Comparison of ENCODE assay signal across 8 cellular contexts in the genomic region with DNA sequence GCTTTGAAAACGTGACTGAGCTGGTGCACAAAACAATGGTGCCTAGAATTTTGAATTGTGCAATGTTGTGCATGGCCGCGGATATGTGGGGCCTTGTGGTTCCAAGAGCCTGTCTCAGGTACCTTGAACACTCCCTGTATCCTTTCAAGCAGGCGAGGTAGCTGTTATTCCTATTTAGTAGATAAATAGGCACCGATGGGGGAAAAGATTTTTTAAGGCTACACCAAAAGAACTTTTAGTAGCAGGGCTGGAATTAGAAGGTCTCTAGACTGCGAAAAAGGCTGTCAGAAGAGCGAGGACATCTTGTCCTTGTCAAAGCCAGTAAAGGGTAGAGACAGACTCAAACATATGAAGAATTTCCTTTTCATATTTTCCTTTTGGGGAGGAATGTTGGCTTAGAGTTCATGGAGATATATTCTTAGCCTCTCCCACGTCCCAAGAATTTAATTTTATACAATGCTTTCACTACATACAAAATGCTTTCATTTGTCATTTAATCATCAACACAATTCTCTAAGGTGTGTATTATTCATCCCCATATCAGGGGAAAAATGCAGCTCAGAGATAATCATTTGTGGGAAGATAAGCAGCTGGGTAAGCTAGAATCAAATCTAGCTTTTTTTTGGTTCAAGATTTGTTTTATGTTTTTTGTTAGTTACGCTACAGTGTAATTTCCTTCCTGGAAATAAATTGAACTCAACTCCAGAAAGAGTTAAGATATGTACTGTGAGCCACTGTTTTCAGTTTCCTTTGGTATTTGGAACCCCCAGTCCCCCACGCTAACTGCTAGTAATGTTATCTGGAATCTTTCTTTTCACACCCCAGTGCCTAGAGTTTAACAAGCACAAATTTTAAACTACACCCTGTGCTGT. TPM values are rescaled to one million over a fixed set of nuclear protein-coding genes. Genes with fewer than 3 reads are reported as not detected.
DNase-seq lines count a peak whose midpoint lies in the region; ATAC-seq and TF ChIP-seq lines count a peak whose summit lies in the region.

No MANE protein-coding gene starts in this region.

- H3K4me1 ChIP-seq in gastroesophageal sphincter: peaks cover 5 to 61% (median 20%) of the 10 kb centered on the region in 3 donors

- peak overlapping the region; percentile 100 for H3K4me3 Mint-ChIP-seq in activated T-helper 2 cell treated with anti-CD3 and anti-CD28 coated beads, Interferon-gamma antibody, Interleukin-2, Interleukin-4, amounts not matched to agents 10 μg/mL and 5 μg/mL and 100 μg/mL, durations not matched to agents 14 hours and 24 hours and 36 hours (ENCODE audit: low read depth)
- H3K4me3 Mint-ChIP-seq in osteocyte (ENCODE audit: unreplicated experiment): peak overlapping the region; percentile 94

- peak overlapping the region; percentile 69 to 91 for H3K4me3 ChIP-seq in gastroesophageal sphincter

- TF ChIP-seq CTCF in gastroesophageal sphincter (IDR thresholded peaks at IDR 0.05) (no peak), osteocyte (IDR thresholded peaks at IDR 0.05) (no peak)

- TF ChIP-seq POLR2A in gastroesophageal sphincter (IDR thresholded peaks at IDR 0.05): no peak

- TF ChIP-seq EP300 in gastroesophageal sphincter (IDR thresholded peaks at IDR 0.05): no peak

- H3K9me3 ChIP-seq in gastroesophageal sphincter: no peaks in the 10 kb centered on the region

- peak overlapping the region; percentile 98 for H3K27ac Mint-ChIP-seq in activated T-helper 2 cell treated with anti-CD3 and anti-CD28 coated beads, Interferon-gamma antibody, Interleukin-2, Interleukin-4, amounts not matched to agents 10 μg/mL and 5 μg/mL and 100 μg/mL, durations not matched to agents 14 hours and 24 hours and 36 hours
- H3K27ac Mint-ChIP-seq in osteocyte (ENCODE audit: unreplicated experiment): peak overlapping the region; percentile 99

- intact Hi-C loops in Right ventricle myocardium superior (cut with DNase I): no loop called here
- intact Hi-C loops in cardiac septum (cut with DNase I): loop anchor here (5.0 to 10.0 kb wide), 2 partner anchors 39 to 409 kb away; partner anchors contain the start of gene UBASH3B
- intact Hi-C loops in activated T-helper 2 cell treated with anti-CD3 and anti-CD28 coated beads, Interferon-gamma antibody, Interleukin-2, Interleukin-4, amounts not matched to agents 10 μg/mL and 5 μg/mL and 100 μg/mL, durations not matched to agents 14 hours and 24 hours and 36 hours (cut with micrococcal nuclease): loop anchor here (1.0 to 10.0 kb wide), 7 partner anchors 20 to 1769 kb away; partner anchors contain the start of gene SC5D

- 7 to 9% methylated on average over 9 to 10 of the region's 10 CpGs for WGBS in gastroesophageal sphincter (ENCODE audit: low coverage in 1 of 2), 2 donors

- no peak for DNase-seq in Right ventricle myocardium superior
- no peak for DNase-seq in cardiac septum (ENCODE audit: low spot score)
- peak; percentile 84 to 88 for DNase-seq in NCI-H526 (lab: John Stamatoyannopoulos, UW)
- DNase-seq in activated T-helper 2 cell treated with anti-CD3 and anti-CD28 coated beads, Interferon-gamma antibody, Interleukin-2, Interleukin-4, amounts not matched to agents 10 μg/mL and 5 μg/mL and 100 μg/mL, durations not matched to agents 14 hours and 24 hours and 36 hours (ENCODE audit: low spot score): no peak
- no peak for DNase-seq in osteocyte (ENCODE audit: extremely low spot score, unreplicated experiment)

- H3K27me3 ChIP-seq in gastroesophageal sphincter: no peaks in the 10 kb centered on the region

- no peaks in the 10 kb centered on the region for H3K27me3 Mint-ChIP-seq in activated T-helper 2 cell treated with anti-CD3 and anti-CD28 coated beads, Interferon-gamma antibody, Interleukin-2, Interleukin-4, amounts not matched to agents 10 μg/mL and 5 μg/mL and 100 μg/mL, durations not matched to agents 14 hours and 24 hours and 36 hours (ENCODE audit: low read depth)
- no peaks in the 10 kb centered on the region for H3K27me3 Mint-ChIP-seq in osteocyte (ENCODE audit: unreplicated experiment)

- no peaks in the 10 kb centered on the region for H3K9me3 Mint-ChIP-seq in activated T-helper 2 cell treated with anti-CD3 and anti-CD28 coated beads, Interferon-gamma antibody, Interleukin-2, Interleukin-4, amounts not matched to agents 10 μg/mL and 5 μg/mL and 100 μg/mL, durations not matched to agents 14 hours and 24 hours and 36 hours
- no peaks in the 10 kb centered on the region for H3K9me3 Mint-ChIP-seq in osteocyte (ENCODE audit: unreplicated experiment)

- ATAC-seq in Right ventricle myocardium superior (ENCODE audit: poor library complexity) (peak; percentile 24), gastroesophageal sphincter (no peak), GM21423 (IDR thresholded peaks at IDR 0.05; ENCODE audit: unreplicated experiment) (no peak), GM21576 (IDR thresholded peaks at IDR 0.05; ENCODE audit: unreplicated experiment) (no peak)

- peak overlapping the region; percentile 99 to 100 (median 99) for H3K27ac ChIP-seq in gastroesophageal sphincter

- peaks cover 33% of the 10 kb centered on the region for H3K4me1 Mint-ChIP-seq in activated T-helper 2 cell treated with anti-CD3 and anti-CD28 coated beads, Interferon-gamma antibody, Interleukin-2, Interleukin-4, amounts not matched to agents 10 μg/mL and 5 μg/mL and 100 μg/mL, durations not matched to agents 14 hours and 24 hours and 36 hours (ENCODE audit: low read depth)
- H3K4me1 Mint-ChIP-seq in osteocyte (ENCODE audit: unreplicated experiment): peaks cover 57% of the 10 kb centered on the region

- peaks cover 49% of the 10 kb centered on the region for H3K36me3 Mint-ChIP-seq in activated T-helper 2 cell treated with anti-CD3 and anti-CD28 coated beads, Interferon-gamma antibody, Interleukin-2, Interleukin-4, amounts not matched to agents 10 μg/mL and 5 μg/mL and 100 μg/mL, durations not matched to agents 14 hours and 24 hours and 36 hours (ENCODE audit: low read depth)
- peaks cover 30% of the 10 kb centered on the region for H3K36me3 Mint-ChIP-seq in osteocyte (ENCODE audit: unreplicated experiment)

- H3K36me3 ChIP-seq in gastroesophageal sphincter: peaks cover 7 to 26% of the 10 kb centered on the region in 2 donors

RNA-seq across cellular contexts. Expression of gene HSPA8, which starts 1.7 kb away (rescaled TPM):
- 1,336 TPM for total RNA-seq in Right ventricle myocardium superior
- total RNA-seq in cardiac septum: 1,191 TPM
- 3,975 and 4,013 TPM in 2 replicates for total RNA-seq in activated T-helper 2 cell treated with anti-CD3 and anti-CD28 coated beads, Interferon-gamma antibody, Interleukin-2, Interleukin-4, amounts not matched to agents 10 μg/mL and 5 μg/mL and 100 μg/mL, durations not matched to agents 14 hours and 24 hours and 36 hours
- 1,000 to 10,000 TPM in 3 of 4 donors, 100 to 1,000 TPM in 1; 976 to 1,475 (median 1,128) TPM for total RNA-seq in gastroesophageal sphincter
- 1,086 and 1,095 TPM in 2 replicates for total RNA-seq in osteocyte

Comparison
In these comparisons a context has a peak if more than half of its experiments do, and no peak if none do; other contexts are left out.
1. DNase-seq: peak in NCI-H526 (2 of 2); none in Right ventricle myocardium superior (single experiment), cardiac septum (single experiment), activated T-helper 2 cell treated with anti-CD3 and anti-CD28 coated beads, Interferon-gamma antibody, Interleukin-2, Interleukin-4, amounts not matched to agents 10 μg/mL and 5 μg/mL and 100 μg/mL, durations not matched to agents 14 hours and 24 hours and 36 hours (single experiment) and osteocyte (single experiment).